8 cellular contexts compared by ENCODE assay signal in genomic region chr10:131640045-131640644, GRCh38.
"Had no signal": no experiment of that assay in that cellular context is flagged by ENCODE, and none has a peak within 500 bp of the region (broad histone marks: within the 10 kb centered on the region; RNA-seq: fewer than 3 reads in every experiment).

No MANE protein-coding gene starts in this region.

- ATAC-seq: HCT116, K562 had no signal

- H3K4me1 ChIP-seq: HAP-1 had no signal

- DNase-seq: GM23248, GOT3, H7, IMR-90, KG1 had no signal

- H3K9me3 ChIP-seq: HAP-1 had no signal

- H3K9ac ChIP-seq: GM23248 had no signal

- H3K36me3 ChIP-seq: HAP-1 had no signal

- H3K4me3 ChIP-seq: GM23248, HAP-1, K562 had no signal

- H2AFZ ChIP-seq: GM23248 had no signal

- H3K27ac ChIP-seq: GM23248 had no signal
